ENCODE assay signal across 16 cellular contexts in the genomic region with DNA sequence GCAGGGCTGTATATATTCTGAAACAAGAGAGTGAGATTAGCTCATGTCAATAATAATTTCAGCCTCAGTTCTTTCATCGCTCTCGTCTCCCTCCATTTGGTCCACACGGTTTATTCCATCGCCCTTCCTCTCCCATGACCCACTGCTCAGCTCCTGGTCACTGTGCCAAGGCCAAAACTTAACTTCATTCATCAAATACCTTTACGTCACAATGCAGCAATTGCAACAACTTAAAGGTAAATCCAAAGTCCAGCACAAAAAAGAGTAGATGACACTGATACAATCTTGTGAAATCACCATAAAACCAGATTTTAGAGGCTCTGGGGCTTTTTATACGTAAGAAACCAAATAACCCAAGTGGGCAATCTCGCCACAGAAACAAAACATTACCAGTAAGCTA.
DNase-seq lines count a peak whose midpoint lies in the region; ATAC-seq and TF ChIP-seq lines count a peak whose summit lies in the region.
"Had no signal": no experiment of that assay in that cellular context is flagged by ENCODE, and none has a peak within 500 bp of the region (broad histone marks: within the 10 kb centered on the region; RNA-seq: fewer than 3 reads in every experiment).

No MANE protein-coding gene starts in this region.

- no peaks in the 10 kb centered on the region for H3K27me3 Mint-ChIP-seq in activated naive CD4-positive, alpha-beta T cell treated with anti-CD3 and anti-CD28 coated beads, Interleukin-2, amount 50 U/mL, for 24 hours
- H3K27me3 Mint-ChIP-seq in activated T-helper 2 cell treated with anti-CD3 and anti-CD28 coated beads, Interferon-gamma antibody, Interleukin-2, Interleukin-4, amounts not matched to agents 10 μg/mL and 5 μg/mL and 100 μg/mL, durations not matched to agents 14 hours and 24 hours and 36 hours (ENCODE audit: low read depth): no peaks in the 10 kb centered on the region

- H3K27ac Mint-ChIP-seq in activated naive CD4-positive, alpha-beta T cell treated with anti-CD3 and anti-CD28 coated beads, Interleukin-2, amount 50 U/mL, for 24 hours: peak overlapping the region; percentile 90
- peak overlapping the region in 1 of 2 donors; percentile 41 for H3K27ac Mint-ChIP-seq in activated naive CD4-positive, alpha-beta T cell treated with anti-CD3 and anti-CD28 coated beads, Interleukin-2, amount 50 U/mL, for 72 hours
- H3K27ac Mint-ChIP-seq in activated T-helper 2 cell treated with anti-CD3 and anti-CD28 coated beads, Interferon-gamma antibody, Interleukin-2, Interleukin-4, amounts not matched to agents 10 μg/mL and 5 μg/mL and 100 μg/mL, durations not matched to agents 14 hours and 24 hours and 36 hours: peak overlapping the region; percentile 13

- no peak overlapping the region for H3K4me3 ChIP-seq in liver (ENCODE audit: low read depth in 1 of 3, low read length in 3 of 3)
- H3K4me3 ChIP-seq in right cardiac atrium (ENCODE audit: low read length): no peak overlapping the region
- H3K4me3 ChIP-seq: A549 had no signal

- H3K4me1 ChIP-seq in liver (ENCODE audit: control insufficient read depth in 4 of 4, insufficient read depth in 4 of 4, low read length in 3 of 4) (peaks cover 24 to 71% (median 65%) of the 10 kb centered on the region in 4 donors), right cardiac atrium (ENCODE audit: control insufficient read depth, insufficient read depth, low read length) (peaks cover 26% of the 10 kb centered on the region)

- intact Hi-C loops in activated T-helper 2 cell treated with anti-CD3 and anti-CD28 coated beads, Interferon-gamma antibody, Interleukin-2, Interleukin-4, amounts not matched to agents 10 μg/mL and 5 μg/mL and 100 μg/mL, durations not matched to agents 14 hours and 24 hours and 36 hours (cut with micrococcal nuclease): no loop called here
- intact Hi-C loops in right cardiac atrium (cut with DNase I): no loop called here

- no peak for TF ChIP-seq CTCF in liver (IDR thresholded peaks at IDR 0.05; ENCODE audit: low read depth, low read length, missing input control)

- no peak overlapping the region for H3K4me3 Mint-ChIP-seq in activated naive CD4-positive, alpha-beta T cell treated with anti-CD3 and anti-CD28 coated beads, Interleukin-2, amount 50 U/mL, for 24 hours
- no peak overlapping the region for H3K4me3 Mint-ChIP-seq in activated T-helper 2 cell treated with anti-CD3 and anti-CD28 coated beads, Interferon-gamma antibody, Interleukin-2, Interleukin-4, amounts not matched to agents 10 μg/mL and 5 μg/mL and 100 μg/mL, durations not matched to agents 14 hours and 24 hours and 36 hours (ENCODE audit: low read depth)

- WGBS in liver: 49% methylated on average over 7 of the region's 7 CpGs
- 90% methylated on average over 7 of the region's 7 CpGs for WGBS in right cardiac atrium

- DNase-seq in activated naive CD4-positive, alpha-beta T cell treated with anti-CD3 and anti-CD28 coated beads, Interleukin-2, amount 50 U/mL, for 72 hours (ENCODE audit: low spot score in 2 of 2): no peak
- no peak for DNase-seq in activated T-helper 2 cell treated with anti-CD3 and anti-CD28 coated beads, Interferon-gamma antibody, Interleukin-2, Interleukin-4, amounts not matched to agents 10 μg/mL and 5 μg/mL and 100 μg/mL, durations not matched to agents 14 hours and 24 hours and 36 hours (ENCODE audit: low spot score)
- DNase-seq in right cardiac atrium (no peak), NCI-H146 (lab: John Stamatoyannopoulos, UW) (no peak)
- DNase-seq: DMS79 treated with DMSO at 0.1 percent for 48 hours, H7, MV-4-11, NCI-H1417 treated with DMSO at 0.1 percent for 48 hours, NCI-H2081 treated with DMSO at 0.1 percent for 48 hours, NCI-H526 treated with DMSO at 0.1 percent for 48 hours, OCI-M1, RPMI8226 had no signal

- H3K36me3 Mint-ChIP-seq in activated naive CD4-positive, alpha-beta T cell treated with anti-CD3 and anti-CD28 coated beads, Interleukin-2, amount 50 U/mL, for 24 hours: peaks cover 2% of the 10 kb centered on the region
- H3K36me3 Mint-ChIP-seq in activated naive CD4-positive, alpha-beta T cell treated with anti-CD3 and anti-CD28 coated beads, Interleukin-2, amount 50 U/mL, for 72 hours: peaks cover 7 to 10% of the 10 kb centered on the region in 2 donors
- H3K36me3 Mint-ChIP-seq in activated T-helper 2 cell treated with anti-CD3 and anti-CD28 coated beads, Interferon-gamma antibody, Interleukin-2, Interleukin-4, amounts not matched to agents 10 μg/mL and 5 μg/mL and 100 μg/mL, durations not matched to agents 14 hours and 24 hours and 36 hours (ENCODE audit: low read depth): peaks cover 43% of the 10 kb centered on the region

- peaks cover 73% of the 10 kb centered on the region for H3K4me1 Mint-ChIP-seq in activated naive CD4-positive, alpha-beta T cell treated with anti-CD3 and anti-CD28 coated beads, Interleukin-2, amount 50 U/mL, for 24 hours
- peaks cover 36% of the 10 kb centered on the region for H3K4me1 Mint-ChIP-seq in activated T-helper 2 cell treated with anti-CD3 and anti-CD28 coated beads, Interferon-gamma antibody, Interleukin-2, Interleukin-4, amounts not matched to agents 10 μg/mL and 5 μg/mL and 100 μg/mL, durations not matched to agents 14 hours and 24 hours and 36 hours (ENCODE audit: low read depth)

- H3K9me3 ChIP-seq in liver (ENCODE audit: control insufficient read depth in 4 of 4, low read length in 3 of 4): no peaks in the 10 kb centered on the region
- no peaks in the 10 kb centered on the region for H3K9me3 ChIP-seq in right cardiac atrium (ENCODE audit: control insufficient read depth, low read length)
- H3K9me3 ChIP-seq: A549 had no signal

- TF ChIP-seq RAD21 in liver (IDR thresholded peaks at IDR 0.05): peak; percentile 57 to 59

- H3K9ac ChIP-seq in liver (ENCODE audit: low read depth in 1 of 2, low read length in 2 of 2): no peak overlapping the region

- H3K27ac ChIP-seq in liver (ENCODE audit: low read depth in 1 of 2, low read length in 2 of 2): peak overlapping the region; percentile 69 to 74
- H3K27ac ChIP-seq in right cardiac atrium (ENCODE audit: low read length): no peak overlapping the region
- H3K27ac ChIP-seq: A549 had no signal

- ATAC-seq in activated naive CD4-positive, alpha-beta T cell treated with anti-CD3 and anti-CD28 coated beads, Interleukin-2, amount 50 U/mL, for 72 hours: no peak
- ATAC-seq in right cardiac atrium: no peak
- ATAC-seq in HG03439 (IDR thresholded peaks at IDR 0.05; ENCODE audit: unreplicated experiment): no peak
- ATAC-seq: A549 had no signal

- H3K27me3 ChIP-seq in liver (ENCODE audit: control insufficient read depth in 4 of 4, insufficient read depth in 4 of 4, low read length in 3 of 4): no peaks in the 10 kb centered on the region
- no peaks in the 10 kb centered on the region for H3K27me3 ChIP-seq in right cardiac atrium (ENCODE audit: control insufficient read depth, insufficient read depth)

- H3K36me3 ChIP-seq in liver (ENCODE audit: control insufficient read depth in 4 of 4, insufficient read depth in 3 of 4, low read depth in 1 of 4, low read length in 3 of 4): no peaks in the 10 kb centered on the region

- H3K9me3 Mint-ChIP-seq in activated naive CD4-positive, alpha-beta T cell treated with anti-CD3 and anti-CD28 coated beads, Interleukin-2, amount 50 U/mL, for 24 hours: no peaks in the 10 kb centered on the region
- H3K9me3 Mint-ChIP-seq in activated naive CD4-positive, alpha-beta T cell treated with anti-CD3 and anti-CD28 coated beads, Interleukin-2, amount 50 U/mL, for 72 hours: no peaks in the 10 kb centered on the region
- H3K9me3 Mint-ChIP-seq in activated T-helper 2 cell treated with anti-CD3 and anti-CD28 coated beads, Interferon-gamma antibody, Interleukin-2, Interleukin-4, amounts not matched to agents 10 μg/mL and 5 μg/mL and 100 μg/mL, durations not matched to agents 14 hours and 24 hours and 36 hours: no peaks in the 10 kb centered on the region

TF ChIP-seq in liver, 16 proteins besides CTCF, POLR2A, EP300 and RAD21 (continues in another document):
- TF ChIP-seq, protein P1, sequence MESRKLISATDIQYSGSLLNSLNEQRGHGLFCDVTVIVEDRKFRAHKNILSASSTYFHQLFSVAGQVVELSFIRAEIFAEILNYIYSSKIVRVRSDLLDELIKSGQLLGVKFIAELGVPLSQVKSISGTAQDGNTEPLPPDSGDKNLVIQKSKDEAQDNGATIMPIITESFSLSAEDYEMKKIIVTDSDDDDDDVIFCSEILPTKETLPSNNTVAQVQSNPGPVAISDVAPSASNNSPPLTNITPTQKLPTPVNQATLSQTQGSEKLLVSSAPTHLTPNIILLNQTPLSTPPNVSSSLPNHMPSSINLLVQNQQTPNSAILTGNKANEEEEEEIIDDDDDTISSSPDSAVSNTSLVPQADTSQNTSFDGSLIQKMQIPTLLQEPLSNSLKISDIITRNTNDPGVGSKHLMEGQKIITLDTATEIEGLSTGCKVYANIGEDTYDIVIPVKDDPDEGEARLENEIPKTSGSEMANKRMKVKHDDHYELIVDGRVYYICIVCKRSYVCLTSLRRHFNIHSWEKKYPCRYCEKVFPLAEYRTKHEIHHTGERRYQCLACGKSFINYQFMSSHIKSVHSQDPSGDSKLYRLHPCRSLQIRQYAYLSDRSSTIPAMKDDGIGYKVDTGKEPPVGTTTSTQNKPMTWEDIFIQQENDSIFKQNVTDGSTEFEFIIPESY (IDR thresholded peaks at IDR 0.05): peak; percentile 84
- TF ChIP-seq, protein P2, sequence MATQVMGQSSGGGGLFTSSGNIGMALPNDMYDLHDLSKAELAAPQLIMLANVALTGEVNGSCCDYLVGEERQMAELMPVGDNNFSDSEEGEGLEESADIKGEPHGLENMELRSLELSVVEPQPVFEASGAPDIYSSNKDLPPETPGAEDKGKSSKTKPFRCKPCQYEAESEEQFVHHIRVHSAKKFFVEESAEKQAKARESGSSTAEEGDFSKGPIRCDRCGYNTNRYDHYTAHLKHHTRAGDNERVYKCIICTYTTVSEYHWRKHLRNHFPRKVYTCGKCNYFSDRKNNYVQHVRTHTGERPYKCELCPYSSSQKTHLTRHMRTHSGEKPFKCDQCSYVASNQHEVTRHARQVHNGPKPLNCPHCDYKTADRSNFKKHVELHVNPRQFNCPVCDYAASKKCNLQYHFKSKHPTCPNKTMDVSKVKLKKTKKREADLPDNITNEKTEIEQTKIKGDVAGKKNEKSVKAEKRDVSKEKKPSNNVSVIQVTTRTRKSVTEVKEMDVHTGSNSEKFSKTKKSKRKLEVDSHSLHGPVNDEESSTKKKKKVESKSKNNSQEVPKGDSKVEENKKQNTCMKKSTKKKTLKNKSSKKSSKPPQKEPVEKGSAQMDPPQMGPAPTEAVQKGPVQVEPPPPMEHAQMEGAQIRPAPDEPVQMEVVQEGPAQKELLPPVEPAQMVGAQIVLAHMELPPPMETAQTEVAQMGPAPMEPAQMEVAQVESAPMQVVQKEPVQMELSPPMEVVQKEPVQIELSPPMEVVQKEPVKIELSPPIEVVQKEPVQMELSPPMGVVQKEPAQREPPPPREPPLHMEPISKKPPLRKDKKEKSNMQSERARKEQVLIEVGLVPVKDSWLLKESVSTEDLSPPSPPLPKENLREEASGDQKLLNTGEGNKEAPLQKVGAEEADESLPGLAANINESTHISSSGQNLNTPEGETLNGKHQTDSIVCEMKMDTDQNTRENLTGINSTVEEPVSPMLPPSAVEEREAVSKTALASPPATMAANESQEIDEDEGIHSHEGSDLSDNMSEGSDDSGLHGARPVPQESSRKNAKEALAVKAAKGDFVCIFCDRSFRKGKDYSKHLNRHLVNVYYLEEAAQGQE (IDR thresholded peaks at IDR 0.05): no peak
- TF ChIP-seq NR2F2 (IDR thresholded peaks at IDR 0.05): no peak
- TF ChIP-seq TAF1 (conservative IDR thresholded peaks at IDR 0.05): no peak
